In genomic region chr1:218600968-218601367, GRCh38 we compare ENCODE assay signal across 1 cellular context.
TF ChIP-seq lines count a peak whose summit lies in the region.

No MANE protein-coding gene starts in this region.

TF ChIP-seq in HCT116, 20 proteins besides CTCF, POLR2A, EP300 and RAD21:
- TF ChIP-seq EZH2phosphoT487 (IDR thresholded peaks at IDR 0.05; ENCODE audit: borderline replicate concordance) (no peak), JUND (IDR thresholded peaks at IDR 0.05) (no peak), REST (IDR thresholded peaks at IDR 0.05; ENCODE audit: low read depth) (no peak), SP1 (IDR thresholded peaks at IDR 0.05; ENCODE audit: low read depth) (no peak), SIN3A (IDR thresholded peaks at IDR 0.05; ENCODE audit: low read depth) (no peak), EGR1 (IDR thresholded peaks at IDR 0.05; ENCODE audit: low read depth) (no peak), ATF3 (IDR thresholded peaks at IDR 0.05) (no peak), CEBPB (IDR thresholded peaks at IDR 0.05; ENCODE audit: low read depth) (no peak), POLR2AphosphoS5 (IDR thresholded peaks at IDR 0.05; ENCODE audit: low read depth, low read length) (no peak), EZH2 (IDR thresholded peaks at IDR 0.05) (no peak), TCF7L2 (IDR thresholded peaks at IDR 0.05; ENCODE audit: borderline replicate concordance, extremely low read depth, insufficient read depth, insufficient read length) (no peak), FOSL1 (IDR thresholded peaks at IDR 0.05; ENCODE audit: low read depth) (no peak), ZFX (IDR thresholded peaks at IDR 0.05) (no peak), SRF (IDR thresholded peaks at IDR 0.05; ENCODE audit: low read depth) (no peak), ZNF274 (IDR thresholded peaks at IDR 0.05; ENCODE audit: low read depth, low read length) (no peak), CBX3 (IDR thresholded peaks at IDR 0.05; ENCODE audit: low read depth) (no peak), YY1 (IDR thresholded peaks at IDR 0.05; ENCODE audit: extremely low read depth, insufficient replicate concordance, low read depth, low read length) (no peak), ELF1 (IDR thresholded peaks at IDR 0.05; ENCODE audit: borderline replicate concordance, low read depth) (no peak)
TF ChIP-seq in HCT116: peak in this region for 0.
